In genomic region chr10:63506554-63506953, GRCh38 we compare ENCODE assay signal across 17 cellular contexts. TPM values are rescaled to one million over a fixed set of nuclear protein-coding genes. Genes with fewer than 3 reads are reported as not detected.
DNase-seq lines count a peak whose midpoint lies in the region; ATAC-seq, FAIRE-seq and TF ChIP-seq lines count a peak whose summit lies in the region.
"Had no signal": no experiment of that assay in that cellular context is flagged by ENCODE, and none has a peak within 500 bp of the region (broad histone marks: within the 10 kb centered on the region; RNA-seq: fewer than 3 reads in every experiment).

No MANE protein-coding gene starts in this region.

- H3K9ac ChIP-seq in HepG2 (ENCODE audit: insufficient read depth, low read depth, low read length) = no peak overlapping the region

- H3K27ac ChIP-seq in VCaP = peak overlapping the region; percentile 68
- peak overlapping the region; percentile 57 for H3K27ac ChIP-seq in HepG2 (ENCODE audit: extremely low read length, insufficient read depth, low read length)
- H3K27ac ChIP-seq in thoracic aorta = peak overlapping the region; percentile 16 to 40

- in situ Hi-C loops in HepG2 (cut with HindIII; ENCODE audit: extremely low pct_ligation_motif_present, low pct_unique_long_range_greater_than_20kb) = no loop called here

- CTCF ChIA-PET in HepG2 (lab: Yijun Ruan, JAX; ENCODE audit: low intra/inter-chr PET ratio, low total read pairs) = no interaction called here

- no TSS peak for BruUV-seq in HepG2 (replicated peaks; lab: Mats Ljungman, UMichigan)

- TF ChIP-seq CTCF in VCaP (conservative IDR thresholded peaks at IDR 0.05) (no peak), HepG2 (CRISPR knock-in tag; IDR thresholded peaks at IDR 0.05) (no peak), mesothelial cell of epicardium (IDR thresholded peaks at IDR 0.05; ENCODE audit: unreplicated experiment) (no peak), thoracic aorta (IDR thresholded peaks at IDR 0.05) (no peak)

- H3K36me3 ChIP-seq in HepG2 (replicated peaks in 1 of 2; ENCODE audit: control insufficient read depth in 1 of 2, insufficient read depth in 2 of 2, low read length in 2 of 2) (no peaks in the 10 kb centered on the region), thoracic aorta (no peaks in the 10 kb centered on the region)

- WGBS in HepG2 (ENCODE audit: low lambda C conversion rate) = 46% methylated on average over 1 of the region's 1 CpG

- H3K4me3 ChIP-seq in HepG2 (replicated peaks in 1 of 3; ENCODE audit: insufficient read depth in 1 of 3, low read depth in 2 of 3, low read length in 3 of 3) (peak overlapping the region in 1 of 3 experiments; percentile 10; a peak in 2 of 6 replicates), thoracic aorta (no peak overlapping the region)

- ATAC-seq in HepG2 (peak; percentile 91), thoracic aorta (ENCODE audit: insufficient number of reproducible peaks, low FRiP score, low read depth) (no peak), GM19328 (IDR thresholded peaks at IDR 0.05; ENCODE audit: unreplicated experiment) (no peak)

- no peak for TF ChIP-seq RAD21 in HepG2 (CRISPR knock-in tag; IDR thresholded peaks at IDR 0.05)

- no peak overlapping the region for H2AFZ ChIP-seq in HepG2 (ENCODE audit: low read length)

- peaks cover 38% of the 10 kb centered on the region for H3K4me1 ChIP-seq in HepG2 (ENCODE audit: insufficient read depth, low read length)
- peaks cover 23 to 47% of the 10 kb centered on the region in 2 donors for H3K4me1 ChIP-seq in thoracic aorta (ENCODE audit: control insufficient read depth in 1 of 2, low read depth in 2 of 2)

- peak; percentile 32 for FAIRE-seq in HepG2 (lab: Jason Lieb, UNC)
- FAIRE-seq: A204.1, GM18507 had no signal

- H3K27ac Mint-ChIP-seq in mesothelial cell of epicardium = peak overlapping the region; percentile 60
- H3K27ac Mint-ChIP-seq: B cell; CD4-positive, alpha-beta T cell had no signal

- H3K4me3 Mint-ChIP-seq in mesothelial cell of epicardium = no peak overlapping the region
- H3K4me3 Mint-ChIP-seq: B cell; CD4-positive, alpha-beta T cell; H9 had no signal

- peaks cover 25% of the 10 kb centered on the region for H3K36me3 Mint-ChIP-seq in mesothelial cell of epicardium

- POLR2A ChIA-PET in HepG2 (lab: Yijun Ruan, JAX) = interaction anchor here (1.0 kb wide), 1 partner anchor 28 kb away, joined by 3 read pairs; no protein-coding TSS in a partner anchor

- peaks cover 83% of the 10 kb centered on the region for H3K79me2 ChIP-seq in HepG2 (ENCODE audit: insufficient read depth, low read length)

- peak overlapping the region; percentile 50 for H3K4me2 ChIP-seq in HepG2 (ENCODE audit: low read depth, low read length)

- H4K20me1 ChIP-seq in HepG2 (ENCODE audit: insufficient read depth, low read length) = peaks cover 15% of the 10 kb centered on the region

- peaks cover 24% of the 10 kb centered on the region for H3K9me3 Mint-ChIP-seq in mesothelial cell of epicardium
- H3K9me3 Mint-ChIP-seq: CD4-positive, alpha-beta T cell; H9 had no signal

- H3K27me3 Mint-ChIP-seq in mesothelial cell of epicardium (ENCODE audit: low read depth) = no peaks in the 10 kb centered on the region
- H3K27me3 Mint-ChIP-seq: B cell; CD4-positive, alpha-beta T cell had no signal

- no peak for TF ChIP-seq POLR2A in HepG2 (IDR thresholded peaks at IDR 0.05; ENCODE audit: insufficient read depth in 1 of 2, low read depth in 2 of 2, low read length in 2 of 2)

- intact Hi-C loops in HepG2 (cut with micrococcal nuclease; ENCODE audit: unreplicated experiment) = no loop called here

- no peaks in the 10 kb centered on the region for H3K27me3 ChIP-seq in HepG2 (ENCODE audit: control insufficient read depth in 1 of 2, insufficient read depth in 2 of 2, low read length in 2 of 2)
- H3K27me3 ChIP-seq in thoracic aorta (replicated peaks; ENCODE audit: insufficient read depth) = no peaks in the 10 kb centered on the region

- TF ChIP-seq EP300 in HepG2 (IDR thresholded peaks at IDR 0.05; ENCODE audit: low read depth in 2 of 2, low read length in 2 of 2) = peak in 1 of 2 experiments; percentile 59; a peak in 1 of 4 replicates
- peak; percentile 44; the same call in 1 of the 2 replicates for TF ChIP-seq EP300 in HepG2 (CRISPR knock-in tag; IDR thresholded peaks at IDR 0.05; ENCODE audit: borderline replicate concordance)

- H3K9me3 ChIP-seq in HepG2 (ENCODE audit: low read length) (no peaks in the 10 kb centered on the region), thoracic aorta (no peaks in the 10 kb centered on the region)

- H3K4me1 Mint-ChIP-seq in mesothelial cell of epicardium = peaks cover 25% of the 10 kb centered on the region

- DNase-seq in HepG2 (ENCODE audit: low spot score) (peak; percentile 83), mesothelial cell of epicardium (ENCODE audit: low spot score in 2 of 2, unreplicated experiment in 2 of 2) (no peak), thoracic aorta (ENCODE audit: low spot score) (no peak), SHP77 treated with DMSO at 0.1 percent for 48 hours (lab: John Stamatoyannopoulos, UW) (no peak), anterior cingulate cortex (lab: John Stamatoyannopoulos, UW) (no peak)
- DNase-seq in activated T-cell treated with anti-CD3 and anti-CD28 coated beads, Interleukin-2, amount 50 U/mL, for 48 hours = no peak
- DNase-seq: C1 segment of cervical spinal cord; Calu3; CD4-positive, alpha-beta T cell; DMS 273 treated with DMSO at 0.1 percent for 48 hours; GOT3; H9 had no signal

TF ChIP-seq in HepG2, 621 proteins besides CTCF, POLR2A, EP300 and RAD21 (continues in another document):
- TF ChIP-seq KMT2A (CRISPR knock-in tag; IDR thresholded peaks at IDR 0.05) (no peak), ZFX (CRISPR knock-in tag; IDR thresholded peaks at IDR 0.05; ENCODE audit: low read depth) (no peak)

RNA-seq across cellular contexts. Expression of gene REEP3, which starts 14.6 kb away (rescaled TPM):
- total RNA-seq in HepG2 (2016; rRNA removed; fragmentation: Illumina TruSeq; extraction: Trizol) (29.1 and 31.4 TPM in 2 replicates), mesothelial cell of epicardium (28.5 to 33.1 TPM (median 31.9 TPM) in 3 replicates), thoracic aorta (10 to 100 TPM; 75.0 to 91.6 TPM)
- total RNA-seq in HepG2 (2016; cell fraction: cytosol; rRNA removed; fragmentation: Illumina TruSeq; extraction: Trizol; ENCODE audit: low read depth) = 23.6 and 27.7 TPM in 2 replicates
- total RNA-seq in HepG2 (2016; cell fraction: insoluble cytoplasmic fraction; rRNA removed; fragmentation: Illumina TruSeq; extraction: Trizol) = 27.1 and 27.9 TPM in 2 replicates
- 34.9 and 39.7 TPM in 2 replicates for total RNA-seq in HepG2 (2016; cell fraction: membrane; rRNA removed; fragmentation: Illumina TruSeq; extraction: Trizol)
- total RNA-seq in HepG2 (2016; cell fraction: nucleus; rRNA removed; fragmentation: Illumina TruSeq; extraction: Trizol) = 13.9 and 19.8 TPM in 2 replicates
- 5.3 and 7.1 TPM in 2 replicates for polyA plus RNA-seq in HepG2 (2011; rRNA removed)
- 5.4 and 8.4 TPM in 2 replicates for polyA plus RNA-seq in HepG2 (2011; cell fraction: cytosol; rRNA removed)
- 2.7 and 4.4 TPM in 2 replicates for polyA plus RNA-seq in HepG2 (2011; cell fraction: nucleus; rRNA removed)
- polyA plus RNA-seq in HepG2 (2012) = 8.7 and 10.0 TPM in 2 replicates
- 45.4 and 52.0 TPM in 2 replicates for polyA plus RNA-seq in HepG2 (2016; cell fraction: cytosol; fragmentation: Illumina TruSeq; extraction: Trizol; ENCODE audit: low read depth)
- 20.1 and 20.9 TPM in 2 replicates for polyA plus RNA-seq in HepG2 (2016; cell fraction: insoluble cytoplasmic fraction; fragmentation: Illumina TruSeq; extraction: Trizol; ENCODE audit: low read depth)
- 31.9 and 38.5 TPM in 2 replicates for polyA plus RNA-seq in HepG2 (2016; cell fraction: membrane; fragmentation: Illumina TruSeq; extraction: Trizol; ENCODE audit: low read depth)
- polyA plus RNA-seq in HepG2 (2016; cell fraction: nucleus; fragmentation: Illumina TruSeq; extraction: Trizol; ENCODE audit: insufficient read depth, low read depth) = 25.8 and 29.3 TPM in 2 replicates
- 2.4 and 4.6 TPM in 2 replicates for polyA minus RNA-seq in HepG2 (2011; rRNA and poly(A)+ RNA removed; ENCODE audit: low replicate concordance)
- polyA minus RNA-seq in HepG2 (2011; cell fraction: cytosol; rRNA and poly(A)+ RNA removed) = 9.3 and 9.6 TPM in 2 replicates
- polyA minus RNA-seq in HepG2 (2011; cell fraction: nucleus; rRNA and poly(A)+ RNA removed) = 6.3 and 7.8 TPM in 2 replicates

RNA-seq across cellular contexts. Expression of gene JMJD1C, which starts 40.8 kb away (rescaled TPM):
- total RNA-seq in HepG2 (2016; rRNA removed; fragmentation: Illumina TruSeq; extraction: Trizol) = 42.7 and 51.4 TPM in 2 replicates
- total RNA-seq in HepG2 (2016; cell fraction: cytosol; rRNA removed; fragmentation: Illumina TruSeq; extraction: Trizol; ENCODE audit: low read depth) = 10.6 and 12.0 TPM in 2 replicates
- 38.0 and 48.1 TPM in 2 replicates for total RNA-seq in HepG2 (2016; cell fraction: insoluble cytoplasmic fraction; rRNA removed; fragmentation: Illumina TruSeq; extraction: Trizol)
- total RNA-seq in HepG2 (2016; cell fraction: membrane; rRNA removed; fragmentation: Illumina TruSeq; extraction: Trizol) = 16.5 and 17.1 TPM in 2 replicates
- total RNA-seq in HepG2 (2016; cell fraction: nucleus; rRNA removed; fragmentation: Illumina TruSeq; extraction: Trizol) = 121 and 123 TPM in 2 replicates
- 34.9 and 42.3 TPM in 2 replicates for polyA plus RNA-seq in HepG2 (2011; rRNA removed)
- 15.7 and 25.3 TPM in 2 replicates for polyA plus RNA-seq in HepG2 (2011; cell fraction: cytosol; rRNA removed)
- polyA plus RNA-seq in HepG2 (2011; cell fraction: nucleus; rRNA removed) = 46.2 and 51.3 TPM in 2 replicates
- polyA plus RNA-seq in HepG2 (2012) = 44.1 and 47.8 TPM in 2 replicates
- polyA plus RNA-seq in HepG2 (2016; cell fraction: cytosol; fragmentation: Illumina TruSeq; extraction: Trizol; ENCODE audit: low read depth) = 0.93 and 1.1 TPM in 2 replicates
- 22.2 and 27.2 TPM in 2 replicates for polyA plus RNA-seq in HepG2 (2016; cell fraction: insoluble cytoplasmic fraction; fragmentation: Illumina TruSeq; extraction: Trizol; ENCODE audit: low read depth)
- 2.7 and 3.3 TPM in 2 replicates for polyA plus RNA-seq in HepG2 (2016; cell fraction: membrane; fragmentation: Illumina TruSeq; extraction: Trizol; ENCODE audit: low read depth)
- 68.6 and 81.1 TPM in 2 replicates for polyA plus RNA-seq in HepG2 (2016; cell fraction: nucleus; fragmentation: Illumina TruSeq; extraction: Trizol; ENCODE audit: insufficient read depth, low read depth)
- 45.1 and 116 TPM in 2 replicates for polyA minus RNA-seq in HepG2 (2011; rRNA and poly(A)+ RNA removed; ENCODE audit: low replicate concordance)
- polyA minus RNA-seq in HepG2 (2011; cell fraction: cytosol; rRNA and poly(A)+ RNA removed) = 51.2 and 58.4 TPM in 2 replicates
- 378 and 386 TPM in 2 replicates for polyA minus RNA-seq in HepG2 (2011; cell fraction: nucleus; rRNA and poly(A)+ RNA removed)
- 109 to 117 TPM (median 112 TPM) in 3 replicates for total RNA-seq in mesothelial cell of epicardium
- total RNA-seq in thoracic aorta = 100 to 1,000 TPM in 1 of 2 donors, 10 to 100 TPM in 1; 95.2 to 215 TPM
